In genomic region chr9:94806307-94806893, GRCh38 we compare ENCODE assay signal across 9 cellular contexts.
DNase-seq lines count a peak whose midpoint lies in the region; ATAC-seq and TF ChIP-seq lines count a peak whose summit lies in the region.
"Had no signal": no experiment of that assay in that cellular context is flagged by ENCODE, and none has a peak within 500 bp of the region (broad histone marks: within the 10 kb centered on the region; RNA-seq: fewer than 3 reads in every experiment).

No MANE protein-coding gene starts in this region.

- no peaks in the 10 kb centered on the region for H3K27me3 ChIP-seq in Karpas-422 (ENCODE audit: low read length)

- no peaks in the 10 kb centered on the region for H3K9me3 ChIP-seq in Karpas-422 (ENCODE audit: low read length)

- no peak overlapping the region for H3K9ac ChIP-seq in Karpas-422 (ENCODE audit: low read length)

- no peak overlapping the region for H3K4me3 ChIP-seq in Karpas-422 (ENCODE audit: low read length)
- H3K4me3 ChIP-seq in coronary artery, result no peak overlapping the region
- no peak overlapping the region for H3K4me3 ChIP-seq in foreskin fibroblast (ENCODE audit: low read depth in 1 of 2, low read length in 2 of 2)

- peaks cover 5% of the 10 kb centered on the region; the same call in 1 of the 2 replicates for H3K36me3 ChIP-seq in Karpas-422 (ENCODE audit: insufficient read depth, low read length)

- H2AFZ ChIP-seq in Karpas-422 (ENCODE audit: low read length), result no peak overlapping the region

- H3K27ac ChIP-seq in Karpas-422 (ENCODE audit: low read length) (peak overlapping the region; percentile 38), coronary artery (peak overlapping the region; percentile 77 to 88)

- DNase-seq in COLO829 (ENCODE audit: low spot score) (peak; percentile 37), Karpas-422 (no peak), coronary artery (ENCODE audit: low spot score) (no peak), neural crest cell (ENCODE audit: low read depth, low spot score) (no peak), foreskin fibroblast (no peak)
- DNase-seq in activated CD4-positive, alpha-beta T cell treated with anti-CD3 and anti-CD28 coated beads, Interleukin-2, amount 50 U/mL, for 4 hours, result no peak
- DNase-seq in effector memory CD8-positive, alpha-beta T cell, result no peak
- DNase-seq in activated T-cell treated with anti-CD3 and anti-CD28 coated beads, Interleukin-2, amount 50 U/mL, for 1 hour, result no peak
- DNase-seq: MM.1S had no signal

- H3K9me3 Mint-ChIP-seq in neural crest cell, result no peaks in the 10 kb centered on the region
- no peaks in the 10 kb centered on the region for H3K9me3 Mint-ChIP-seq in effector memory CD8-positive, alpha-beta T cell

- peak overlapping the region; percentile 87 for H3K27ac Mint-ChIP-seq in neural crest cell (ENCODE audit: unreplicated experiment)
- peak overlapping the region in 1 of 2 donors; percentile 30 for H3K27ac Mint-ChIP-seq in effector memory CD8-positive, alpha-beta T cell

- no peaks in the 10 kb centered on the region for H3K9me2 ChIP-seq in Karpas-422 (replicated peaks; ENCODE audit: insufficient read depth, low read length)

- peaks cover 31% of the 10 kb centered on the region for H3K4me1 Mint-ChIP-seq in neural crest cell
- peaks cover 5 to 9% of the 10 kb centered on the region in 2 donors for H3K4me1 Mint-ChIP-seq in effector memory CD8-positive, alpha-beta T cell (ENCODE audit: low read depth in 2 of 2)

- no peak for ATAC-seq in effector memory CD8-positive, alpha-beta T cell (replicated peaks)

- no peak overlapping the region for H3K4me2 ChIP-seq in Karpas-422 (ENCODE audit: low read depth, low read length, poor library complexity, severe bottlenecking)

- TF ChIP-seq CTCF in coronary artery (IDR thresholded peaks at IDR 0.05) (no peak), neural crest cell (conservative IDR thresholded peaks at IDR 0.05) (no peak), foreskin fibroblast (IDR thresholded peaks at IDR 0.05; ENCODE audit: low read depth, low read length) (no peak)

- peaks cover 18% of the 10 kb centered on the region for H3K79me2 ChIP-seq in Karpas-422 (ENCODE audit: low read length)

- no peak overlapping the region for H3K4me3 Mint-ChIP-seq in neural crest cell
- H3K4me3 Mint-ChIP-seq in effector memory CD8-positive, alpha-beta T cell, result no peak overlapping the region

- H3K36me3 Mint-ChIP-seq in neural crest cell (ENCODE audit: low read depth), result peaks cover 11% of the 10 kb centered on the region
- peaks cover 9% of the 10 kb centered on the region for H3K36me3 Mint-ChIP-seq in effector memory CD8-positive, alpha-beta T cell (ENCODE audit: insufficient read depth)

- H4K20me1 ChIP-seq in Karpas-422 (ENCODE audit: insufficient read depth, low read depth, low read length), result no peaks in the 10 kb centered on the region

- H3K27me3 Mint-ChIP-seq in neural crest cell (ENCODE audit: low read depth), result no peaks in the 10 kb centered on the region
- no peaks in the 10 kb centered on the region for H3K27me3 Mint-ChIP-seq in effector memory CD8-positive, alpha-beta T cell

- H3K4me1 ChIP-seq in Karpas-422 (ENCODE audit: low read length), result peaks cover 30% of the 10 kb centered on the region
